Comparison of ENCODE assay signal across 8 cellular contexts in the genomic region with DNA sequence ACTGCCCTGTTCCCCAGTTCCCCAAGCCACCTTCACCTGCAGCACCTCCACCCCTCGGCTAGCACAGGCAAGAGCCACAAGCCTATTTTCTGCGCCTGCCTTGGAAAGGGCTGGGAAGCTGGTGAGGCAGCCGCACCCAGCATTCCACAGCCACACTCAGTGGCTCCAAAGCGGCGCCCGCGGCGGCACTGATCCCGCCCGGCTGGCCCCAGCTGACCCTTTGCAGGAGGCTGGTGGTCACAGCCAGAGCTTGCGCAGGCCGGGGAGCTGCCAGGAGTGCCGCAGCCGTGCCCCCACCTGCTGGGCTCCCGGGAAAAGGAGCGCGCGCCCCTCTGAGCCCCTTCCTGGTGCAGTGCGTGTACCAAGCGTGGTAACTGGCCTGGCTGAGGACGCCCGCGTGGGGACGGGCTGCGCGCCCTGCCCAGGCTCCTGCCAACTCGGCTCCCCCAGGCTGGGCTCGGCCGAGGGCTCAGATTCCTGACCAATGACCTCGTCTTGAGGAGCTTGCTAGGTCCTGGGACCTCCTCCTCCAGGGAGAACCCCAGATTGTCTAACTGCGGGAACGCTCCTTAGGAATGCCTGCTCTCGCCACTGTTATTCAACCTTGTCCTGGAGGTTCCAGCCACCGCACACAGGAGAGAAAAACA. TPM values are rescaled to one million over a fixed set of nuclear protein-coding genes. Genes with fewer than 3 reads are reported as not detected.
DNase-seq lines count a peak whose midpoint lies in the region; ATAC-seq, FAIRE-seq and TF ChIP-seq lines count a peak whose summit lies in the region.

No MANE protein-coding gene starts in this region.

- DNase-seq in bronchial epithelial cell (ENCODE audit: low read depth) (no peak), kidney epithelial cell (ENCODE audit: low read depth) (no peak), GM20000 (ENCODE audit: low spot score) (no peak)
- DNase-seq in activated CD8-positive, alpha-beta T cell treated with anti-CD3 and anti-CD28 coated beads, Interleukin-2, amount 10 ng/mL, durations not matched to agents 7 days and 5 days = no peak

- FAIRE-seq in bronchial epithelial cell (lab: Jason Lieb, UNC) = no peak

- ATAC-seq in activated CD8-positive, alpha-beta T cell treated with anti-CD3 and anti-CD28 coated beads, Interleukin-2, amount 10 ng/mL, durations not matched to agents 7 days and 5 days = no peak
- no peak for ATAC-seq in GM19397 (IDR thresholded peaks at IDR 0.05; ENCODE audit: unreplicated experiment)
- no peak for ATAC-seq in HG03159 (IDR thresholded peaks at IDR 0.05; ENCODE audit: unreplicated experiment)

- no peaks in the 10 kb centered on the region for H3K4me1 Mint-ChIP-seq in activated CD8-positive, alpha-beta T cell treated with anti-CD3 and anti-CD28 coated beads, Interleukin-2, amount 10 ng/mL, durations not matched to agents 7 days and 5 days (ENCODE audit: low read depth)

- H3K4me3 ChIP-seq in HUES48 (ENCODE audit: low read depth, low read length) = peak overlapping the region; percentile 69
- H3K4me3 ChIP-seq in bronchial epithelial cell (ENCODE audit: low read depth, low read length) = peak overlapping the region; percentile 32
- H3K4me3 ChIP-seq in kidney epithelial cell (ENCODE audit: low read depth, low read length) = peak overlapping the region; percentile 28
- peak overlapping the region; percentile 43 to 54 for H3K4me3 ChIP-seq in stomach smooth muscle (ENCODE audit: low read length in 2 of 2)

- H3K27me3 Mint-ChIP-seq in activated CD8-positive, alpha-beta T cell treated with anti-CD3 and anti-CD28 coated beads, Interleukin-2, amount 10 ng/mL, durations not matched to agents 7 days and 5 days (ENCODE audit: low read depth) = peaks cover 48% of the 10 kb centered on the region

- H3K36me3 Mint-ChIP-seq in activated CD8-positive, alpha-beta T cell treated with anti-CD3 and anti-CD28 coated beads, Interleukin-2, amount 10 ng/mL, durations not matched to agents 7 days and 5 days (ENCODE audit: low read depth) = no peaks in the 10 kb centered on the region

- peak overlapping the region; percentile 14; the same call in 1 of the 2 replicates for H3K9ac ChIP-seq in HUES48 (ENCODE audit: low read depth, low read length)
- H3K9ac ChIP-seq in stomach smooth muscle (ENCODE audit: low read length in 2 of 2) = no peak overlapping the region

- peaks cover 19% of the 10 kb centered on the region for H3K27me3 ChIP-seq in HUES48 (ENCODE audit: control insufficient read depth, insufficient read depth, low read length)
- H3K27me3 ChIP-seq in bronchial epithelial cell (ENCODE audit: control insufficient read depth, insufficient read depth, low read length) = no peaks in the 10 kb centered on the region
- H3K27me3 ChIP-seq in kidney epithelial cell (ENCODE audit: control insufficient read depth, insufficient read depth, low read length) = no peaks in the 10 kb centered on the region
- H3K27me3 ChIP-seq in stomach smooth muscle (ENCODE audit: control insufficient read depth in 1 of 2, insufficient read depth in 2 of 2, low read length in 2 of 2) = peaks cover 21 to 24% of the 10 kb centered on the region in 2 donors

- H3K36me3 ChIP-seq in HUES48 (ENCODE audit: control insufficient read depth, insufficient read depth, low read length) (no peaks in the 10 kb centered on the region), bronchial epithelial cell (ENCODE audit: control insufficient read depth, insufficient read depth, low read length) (no peaks in the 10 kb centered on the region), kidney epithelial cell (ENCODE audit: control insufficient read depth, insufficient read depth, low read length) (no peaks in the 10 kb centered on the region), stomach smooth muscle (ENCODE audit: control insufficient read depth in 2 of 2, insufficient read depth in 2 of 2, low read length in 2 of 2) (no peaks in the 10 kb centered on the region)

- H3K4me1 ChIP-seq in HUES48 (ENCODE audit: control insufficient read depth, insufficient read depth, low read length) (peaks cover 4% of the 10 kb centered on the region), stomach smooth muscle (ENCODE audit: control insufficient read depth, insufficient read depth, low read length) (peaks cover 19% of the 10 kb centered on the region)

- no peak overlapping the region for H3K27ac Mint-ChIP-seq in activated CD8-positive, alpha-beta T cell treated with anti-CD3 and anti-CD28 coated beads, Interleukin-2, amount 10 ng/mL, durations not matched to agents 7 days and 5 days

- H3K27ac ChIP-seq in HUES48 (ENCODE audit: low read depth, low read length) (no peak overlapping the region), stomach smooth muscle (ENCODE audit: low read length) (no peak overlapping the region)

- no peaks in the 10 kb centered on the region for H3K9me3 Mint-ChIP-seq in activated CD8-positive, alpha-beta T cell treated with anti-CD3 and anti-CD28 coated beads, Interleukin-2, amount 10 ng/mL, durations not matched to agents 7 days and 5 days (ENCODE audit: insufficient read depth)

- no peak overlapping the region for H3K4me3 Mint-ChIP-seq in activated CD8-positive, alpha-beta T cell treated with anti-CD3 and anti-CD28 coated beads, Interleukin-2, amount 10 ng/mL, durations not matched to agents 7 days and 5 days

- H3K9me3 ChIP-seq in HUES48 (ENCODE audit: control insufficient read depth, insufficient read depth, low read length) = no peaks in the 10 kb centered on the region
- H3K9me3 ChIP-seq in stomach smooth muscle (ENCODE audit: control insufficient read depth in 2 of 2, low read length in 2 of 2) = no peaks in the 10 kb centered on the region

- no peak for TF ChIP-seq CTCF in bronchial epithelial cell (IDR thresholded peaks at IDR 0.05; ENCODE audit: insufficient read depth, low read length, severe bottlenecking)
- TF ChIP-seq CTCF in kidney epithelial cell (IDR thresholded peaks at IDR 0.05; ENCODE audit: insufficient read depth, low read length, poor library complexity, severe bottlenecking) = no peak
- TF ChIP-seq CTCF in GM20000 (IDR thresholded peaks at IDR 0.05; ENCODE audit: extremely low read depth, missing control alignments) = no peak

- CTCF ChIA-PET in activated CD8-positive, alpha-beta T cell treated with anti-CD3 and anti-CD28 coated beads, Interleukin-2, amount 10 ng/mL, durations not matched to agents 7 days and 5 days (lab: Charles Lee) = no interaction called here

- POLR2A ChIA-PET in activated CD8-positive, alpha-beta T cell treated with anti-CD3 and anti-CD28 coated beads, Interleukin-2, amount 10 ng/mL, durations not matched to agents 7 days and 5 days (lab: Charles Lee) = interaction anchor here (1.0 kb wide), 1 partner anchor 16 kb away, joined by 3 read pairs; no protein-coding TSS in a partner anchor

RNA-seq across cellular contexts. Expression of gene GRAMD2A, which starts 13.3 kb away (rescaled TPM):
- total RNA-seq in bronchial epithelial cell (4.6 and 5.5 TPM in 2 replicates), kidney epithelial cell (0.89 and 2.4 TPM in 2 replicates)
- total RNA-seq in activated CD8-positive, alpha-beta T cell treated with anti-CD3 and anti-CD28 coated beads, Interleukin-2, amount 10 ng/mL, durations not matched to agents 7 days and 5 days = under 1 TPM in 1 of 2 experiments, not detected in 1; 0.10 TPM

RNA-seq across cellular contexts. Expression of gene PKM, which starts 46.7 kb away (rescaled TPM):
- 1,045 and 1,080 TPM in 2 replicates for total RNA-seq in bronchial epithelial cell
- total RNA-seq in kidney epithelial cell = 879 and 883 TPM in 2 replicates
- 1,000 to 10,000 TPM; 1,272 to 1,311 TPM for total RNA-seq in activated CD8-positive, alpha-beta T cell treated with anti-CD3 and anti-CD28 coated beads, Interleukin-2, amount 10 ng/mL, durations not matched to agents 7 days and 5 days
